In genomic region chr18:11658989-11659388, GRCh38 we compare ENCODE assay signal across 17 cellular contexts. TPM values are rescaled to one million over a fixed set of nuclear protein-coding genes. Genes with fewer than 3 reads are reported as not detected.
DNase-seq lines count a peak whose midpoint lies in the region; ATAC-seq and TF ChIP-seq lines count a peak whose summit lies in the region.
"Had no signal": no experiment of that assay in that cellular context is flagged by ENCODE, and none has a peak within 500 bp of the region (broad histone marks: within the 10 kb centered on the region; RNA-seq: fewer than 3 reads in every experiment).

No MANE protein-coding gene starts in this region.

- no peaks in the 10 kb centered on the region for H3K79me2 ChIP-seq in PC-3 (ENCODE audit: low read length)

- H3K4me3 ChIP-seq in PC-3 (ENCODE audit: low read length) (no peak overlapping the region), esophagus muscularis mucosa (no peak overlapping the region), ovary (no peak overlapping the region)
- H3K4me3 ChIP-seq: BLaER1, PC-9 had no signal

- H4K20me1 ChIP-seq in PC-3 (ENCODE audit: low read length), result no peaks in the 10 kb centered on the region
- H4K20me1 ChIP-seq: BLaER1 had no signal

- H3F3A ChIP-seq in PC-3 (ENCODE audit: low read length, unreplicated experiment), result no peaks in the 10 kb centered on the region

- POLR2A ChIA-PET in PC-3 (lab: Charles Lee; ENCODE audit: unreplicated experiment), result no interaction called here

- BruUV-seq in PC-3 (replicated peaks; lab: Mats Ljungman, UMichigan), result no TSS peak

- no peak overlapping the region for H3K4me2 ChIP-seq in PC-3 (ENCODE audit: low read length)
- H3K4me2 ChIP-seq: BLaER1, PC-9 had no signal

- DNase-seq in DMS53 (lab: John Stamatoyannopoulos, UW) (peak; percentile 60), DMS53 treated with DMSO at 0.1 percent for 48 hours (lab: John Stamatoyannopoulos, UW; ENCODE audit: unreplicated experiment) (no peak), PC-3 (peak; percentile 17), esophagus muscularis mucosa (ENCODE audit: extremely low spot score) (peak; percentile 72), mesenteric fat pad (ENCODE audit: low spot score) (peak; percentile 77), ovary (no peak), GDM1 (lab: John Stamatoyannopoulos, UW) (no peak)
- DNase-seq: DMS 273 treated with DMSO at 0.1 percent for 48 hours, NCI-H1436 treated with DMSO at 0.1 percent for 48 hours, NCI-H2081 treated with DMSO at 0.1 percent for 48 hours, NCI-H2227 treated with DMSO at 0.1 percent for 48 hours, NCI-H69, PC-9, Right ventricle myocardium superior had no signal

- no peak for TF ChIP-seq POLR2A in esophagus muscularis mucosa (IDR thresholded peaks at IDR 0.05; ENCODE audit: low read depth)
- TF ChIP-seq POLR2A in ovary (IDR thresholded peaks at IDR 0.05), result no peak

- H3K9me2 ChIP-seq in PC-3 (replicated peaks; ENCODE audit: low read length), result no peaks in the 10 kb centered on the region

- H3K4me1 ChIP-seq in PC-3 (ENCODE audit: insufficient read depth, low read length) (no peaks in the 10 kb centered on the region), esophagus muscularis mucosa (peaks cover 0 to 8% (median 6%) of the 10 kb centered on the region in 4 donors), ovary (ENCODE audit: insufficient read depth) (no peaks in the 10 kb centered on the region)
- H3K4me1 ChIP-seq: BLaER1 had no signal

- intact Hi-C loops in PC-3 (cut with micrococcal nuclease) (loop anchor here (5.0 kb wide), 1 partner anchor 378 kb away; no protein-coding TSS in a partner anchor), esophagus muscularis mucosa (cut with DNase I) (loop anchor here (10.0 kb wide), 1 partner anchor 576 kb away; no protein-coding TSS in a partner anchor), ovary (cut with DNase I) (loop anchor here in 1 of 4 donors (10.0 kb wide), 1 partner anchor 386 kb away; no protein-coding TSS in a partner anchor)

- TF ChIP-seq CTCF in PC-3 (conservative IDR thresholded peaks at IDR 0.05; ENCODE audit: low read depth, low read length) (no peak), esophagus muscularis mucosa (IDR thresholded peaks at IDR 0.05) (no peak), ovary (IDR thresholded peaks at IDR 0.05) (no peak)

- H3K27ac ChIP-seq in PC-3 (ENCODE audit: low read length) (no peak overlapping the region), esophagus muscularis mucosa (replicated peaks in 1 of 4) (no peak overlapping the region), ovary (no peak overlapping the region)
- H3K27ac ChIP-seq: 22Rv1, BLaER1, PC-9 had no signal

- H3K9me3 ChIP-seq in PC-3 (ENCODE audit: low read length), result peaks cover 4% of the 10 kb centered on the region; the same call in 1 of the 2 replicates
- no peaks in the 10 kb centered on the region for H3K9me3 ChIP-seq in esophagus muscularis mucosa
- no peaks in the 10 kb centered on the region for H3K9me3 ChIP-seq in ovary
- H3K9me3 ChIP-seq: BLaER1 had no signal

- H3K27me3 ChIP-seq in PC-3 (ENCODE audit: low read length) (peaks cover 88% of the 10 kb centered on the region), esophagus muscularis mucosa (peaks cover 0 to 80% (median 0%) of the 10 kb centered on the region in 4 donors), ovary (no peaks in the 10 kb centered on the region)
- H3K27me3 ChIP-seq: BLaER1 had no signal

- no peaks in the 10 kb centered on the region for H3K36me3 ChIP-seq in PC-3 (ENCODE audit: low read depth, low read length)
- no peaks in the 10 kb centered on the region for H3K36me3 ChIP-seq in esophagus muscularis mucosa
- no peaks in the 10 kb centered on the region for H3K36me3 ChIP-seq in ovary
- H3K36me3 ChIP-seq: BLaER1 had no signal

- H2AFZ ChIP-seq in PC-3 (ENCODE audit: low read length), result no peak overlapping the region
- H2AFZ ChIP-seq: PC-9 had no signal

- TF ChIP-seq EP300 in esophagus muscularis mucosa (IDR thresholded peaks at IDR 0.05) (no peak), ovary (IDR thresholded peaks at IDR 0.05) (no peak)

- CTCF ChIA-PET in PC-3 (lab: Charles Lee), result no interaction called here

- ATAC-seq in PC-3 (no peak), HG02970 (IDR thresholded peaks at IDR 0.05; ENCODE audit: low FRiP score, unreplicated experiment) (no peak)

- WGBS in esophagus muscularis mucosa, result 81% methylated on average over 6 of the region's 6 CpGs
- WGBS in ovary, 3 donors, result 92 to 93% (median 92%) methylated on average over 6 of the region's 6 CpGs

- no peak overlapping the region for H3K9ac ChIP-seq in PC-3 (ENCODE audit: low read length)
- H3K9ac ChIP-seq: BLaER1 had no signal

RNA-seq across cellular contexts. Expression of gene GNAL, which starts 30.1 kb away (rescaled TPM):
- total RNA-seq in PC-3 (2014; rRNA removed) (0.15 and 0.23 TPM in 2 replicates), esophagus muscularis mucosa (10 to 100 TPM; 13.3 to 22.0 (median 19.9) TPM), mesenteric fat pad (7.4 TPM), ovary (1 to 10 TPM; 2.6 to 5.5 (median 3.4) TPM)
- 10 to 100 TPM in 1 of 2 donors, 1 to 10 TPM in 1; 1.6 to 15.4 TPM for polyA plus RNA-seq in ovary

RNA-seq across cellular contexts. Expression of gene SLC35G4, which starts 49.6 kb away (rescaled TPM):
- total RNA-seq in PC-3 (2014; rRNA removed), result not detected in 2 replicates
- total RNA-seq in esophagus muscularis mucosa, result not detected
- not detected for total RNA-seq in mesenteric fat pad
- total RNA-seq in ovary, result not detected
- not detected for polyA plus RNA-seq in ovary
- total RNA-seq: PC-9, Right ventricle myocardium superior had no signal

Comparison
In these comparisons a context has a peak if more than half of its experiments do, and no peak if none do; other contexts are left out.
1. DNase-seq: peak in DMS53 (single experiment), PC-3 (single experiment), esophagus muscularis mucosa (single experiment) and mesenteric fat pad (single experiment); none in DMS53 treated with DMSO at 0.1 percent for 48 hours (single experiment), ovary (0 of 5) and GDM1 (single experiment).